In the genomic region with DNA sequence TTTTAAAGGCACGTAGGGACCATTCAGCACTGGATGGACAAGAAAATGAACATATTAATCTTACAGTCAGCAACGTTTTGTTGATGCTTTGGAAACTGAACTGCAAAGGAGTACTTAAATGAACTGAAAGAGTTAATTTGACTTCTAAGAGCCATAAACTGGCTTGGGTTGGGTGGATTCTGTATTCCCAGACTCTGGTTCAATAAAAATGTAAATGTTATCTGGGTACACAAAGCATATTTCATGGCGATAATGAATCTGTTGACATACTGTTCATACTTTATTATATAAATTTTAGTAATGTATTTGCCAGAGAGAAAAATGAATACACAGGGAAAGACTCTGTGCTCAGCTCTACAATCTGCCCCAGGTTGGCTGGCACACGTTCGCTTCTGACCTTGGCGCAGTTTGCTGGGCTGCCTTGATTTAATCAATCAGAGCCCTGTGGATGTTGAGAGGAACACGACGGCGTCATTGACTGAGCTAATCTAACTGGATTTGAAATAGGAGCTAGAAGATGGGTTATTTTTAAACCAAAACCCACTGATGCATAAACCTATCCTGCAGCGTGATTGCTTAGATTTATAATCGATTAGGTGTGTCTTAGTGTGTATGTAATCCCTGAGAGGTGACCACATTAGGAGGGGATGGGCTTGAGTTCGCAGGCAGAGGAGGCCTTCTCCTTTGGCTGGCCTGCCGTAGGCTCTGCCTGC, we compare ENCODE assay signal across 1 cellular context.
TF ChIP-seq lines count a peak whose summit lies in the region.

No MANE protein-coding gene starts in this region.

TF ChIP-seq in K562, 482 proteins besides CTCF, POLR2A, EP300 and RAD21 (continued from another document):
- TF ChIP-seq, protein P1, sequence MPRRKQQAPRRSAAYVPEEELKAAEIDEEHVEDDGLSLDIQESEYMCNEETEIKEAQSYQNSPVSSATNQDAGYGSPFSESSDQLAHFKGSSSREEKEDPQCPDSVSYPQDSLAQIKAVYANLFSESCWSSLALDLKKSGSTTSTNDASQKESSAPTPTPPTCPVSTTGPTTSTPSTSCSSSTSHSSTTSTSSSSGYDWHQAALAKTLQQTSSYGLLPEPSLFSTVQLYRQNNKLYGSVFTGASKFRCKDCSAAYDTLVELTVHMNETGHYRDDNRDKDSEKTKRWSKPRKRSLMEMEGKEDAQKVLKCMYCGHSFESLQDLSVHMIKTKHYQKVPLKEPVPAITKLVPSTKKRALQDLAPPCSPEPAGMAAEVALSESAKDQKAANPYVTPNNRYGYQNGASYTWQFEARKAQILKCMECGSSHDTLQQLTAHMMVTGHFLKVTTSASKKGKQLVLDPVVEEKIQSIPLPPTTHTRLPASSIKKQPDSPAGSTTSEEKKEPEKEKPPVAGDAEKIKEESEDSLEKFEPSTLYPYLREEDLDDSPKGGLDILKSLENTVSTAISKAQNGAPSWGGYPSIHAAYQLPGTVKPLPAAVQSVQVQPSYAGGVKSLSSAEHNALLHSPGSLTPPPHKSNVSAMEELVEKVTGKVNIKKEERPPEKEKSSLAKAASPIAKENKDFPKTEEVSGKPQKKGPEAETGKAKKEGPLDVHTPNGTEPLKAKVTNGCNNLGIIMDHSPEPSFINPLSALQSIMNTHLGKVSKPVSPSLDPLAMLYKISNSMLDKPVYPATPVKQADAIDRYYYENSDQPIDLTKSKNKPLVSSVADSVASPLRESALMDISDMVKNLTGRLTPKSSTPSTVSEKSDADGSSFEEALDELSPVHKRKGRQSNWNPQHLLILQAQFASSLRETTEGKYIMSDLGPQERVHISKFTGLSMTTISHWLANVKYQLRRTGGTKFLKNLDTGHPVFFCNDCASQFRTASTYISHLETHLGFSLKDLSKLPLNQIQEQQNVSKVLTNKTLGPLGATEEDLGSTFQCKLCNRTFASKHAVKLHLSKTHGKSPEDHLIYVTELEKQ (CRISPR knock-in tag; IDR thresholded peaks at IDR 0.05) = no peak
- no peak for TF ChIP-seq ZFX (CRISPR knock-in tag; IDR thresholded peaks at IDR 0.05)
- TF ChIP-seq HNRNPK (IDR thresholded peaks at IDR 0.05; ENCODE audit: low read depth, low read length, poor library complexity, severe bottlenecking) = no peak
- no peak for TF ChIP-seq ZNF384 (IDR thresholded peaks at IDR 0.05; ENCODE audit: low read depth, low read length)
- TF ChIP-seq, protein P2, sequence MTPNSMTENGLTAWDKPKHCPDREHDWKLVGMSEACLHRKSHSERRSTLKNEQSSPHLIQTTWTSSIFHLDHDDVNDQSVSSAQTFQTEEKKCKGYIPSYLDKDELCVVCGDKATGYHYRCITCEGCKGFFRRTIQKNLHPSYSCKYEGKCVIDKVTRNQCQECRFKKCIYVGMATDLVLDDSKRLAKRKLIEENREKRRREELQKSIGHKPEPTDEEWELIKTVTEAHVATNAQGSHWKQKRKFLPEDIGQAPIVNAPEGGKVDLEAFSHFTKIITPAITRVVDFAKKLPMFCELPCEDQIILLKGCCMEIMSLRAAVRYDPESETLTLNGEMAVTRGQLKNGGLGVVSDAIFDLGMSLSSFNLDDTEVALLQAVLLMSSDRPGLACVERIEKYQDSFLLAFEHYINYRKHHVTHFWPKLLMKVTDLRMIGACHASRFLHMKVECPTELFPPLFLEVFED (CRISPR knock-in tag; conservative IDR thresholded peaks at IDR 0.05) = no peak
- TF ChIP-seq DACH1 (IDR thresholded peaks at IDR 0.05; ENCODE audit: partially characterized antibody) = no peak
- no peak for TF ChIP-seq TCFL5 (CRISPR knock-in tag; conservative IDR thresholded peaks at IDR 0.05)
- no peak for TF ChIP-seq ARNT (IDR thresholded peaks at IDR 0.05)
